Comparison of ENCODE assay signal across 16 cellular contexts in genomic region chr11:2808850-2809847, GRCh38.
DNase-seq lines count a peak whose midpoint lies in the region; TF ChIP-seq lines count a peak whose summit lies in the region.
"Had no signal": no experiment of that assay in that cellular context is flagged by ENCODE, and none has a peak within 500 bp of the region (broad histone marks: within the 10 kb centered on the region; RNA-seq: fewer than 3 reads in every experiment).

No MANE protein-coding gene starts in this region.

- peaks cover 3% of the 10 kb centered on the region for H3K36me3 Mint-ChIP-seq in activated naive CD4-positive, alpha-beta T cell treated with anti-CD3 and anti-CD28 coated beads for 36 hours (ENCODE audit: low read depth)
- no peaks in the 10 kb centered on the region for H3K36me3 Mint-ChIP-seq in nephron (ENCODE audit: low read depth)

- H3K27me3 Mint-ChIP-seq in activated naive CD4-positive, alpha-beta T cell treated with anti-CD3 and anti-CD28 coated beads for 36 hours (ENCODE audit: low read depth), result no peaks in the 10 kb centered on the region
- peaks cover 13% of the 10 kb centered on the region for H3K27me3 Mint-ChIP-seq in nephron (ENCODE audit: low read depth)

- peaks cover 4% of the 10 kb centered on the region for H3K9me3 Mint-ChIP-seq in activated naive CD4-positive, alpha-beta T cell treated with anti-CD3 and anti-CD28 coated beads for 36 hours
- peaks cover 15% of the 10 kb centered on the region for H3K9me3 Mint-ChIP-seq in nephron
- H3K9me3 Mint-ChIP-seq: activated T-helper 1 cell treated with anti-CD3 and anti-CD28 coated beads, Interleukin-12 subunit alpha, Interleukin-12 subunit beta, Interleukin-2, Interleukin-4 antibody, amounts not matched to agents 30 ng/mL and 10 ng/mL and 1 ng/mL, durations not matched to agents 14 hours and 24 hours and 36 hours had no signal

- TF ChIP-seq CTCF in coronary artery (IDR thresholded peaks at IDR 0.05) (no peak), nephron (IDR thresholded peaks at IDR 0.05; ENCODE audit: unreplicated experiment in 3 of 3) (no peak)

- no peak overlapping the region for H3K4me3 ChIP-seq in coronary artery

- CTCF ChIA-PET in activated naive CD4-positive, alpha-beta T cell treated with anti-CD3 and anti-CD28 coated beads for 36 hours (lab: Charles Lee), result no interaction called here

- H3K27ac Mint-ChIP-seq in activated naive CD4-positive, alpha-beta T cell treated with anti-CD3 and anti-CD28 coated beads for 36 hours, result no peak overlapping the region
- H3K27ac Mint-ChIP-seq in nephron, result peak overlapping the region; percentile 86 to 87 (median 87)
- H3K27ac Mint-ChIP-seq: activated T-helper 1 cell treated with anti-CD3 and anti-CD28 coated beads, Interleukin-12 subunit alpha, Interleukin-12 subunit beta, Interleukin-2, Interleukin-4 antibody, amounts not matched to agents 30 ng/mL and 10 ng/mL and 1 ng/mL, durations not matched to agents 14 hours and 24 hours and 36 hours had no signal

- H3K27ac ChIP-seq in coronary artery, result no peak overlapping the region
- H3K27ac ChIP-seq: parathyroid adenoma had no signal

- H3K4me1 Mint-ChIP-seq in activated naive CD4-positive, alpha-beta T cell treated with anti-CD3 and anti-CD28 coated beads for 36 hours (ENCODE audit: low read depth), result peaks cover 24% of the 10 kb centered on the region
- H3K4me1 Mint-ChIP-seq in nephron, result peaks cover 77% of the 10 kb centered on the region

- H3K4me3 Mint-ChIP-seq in activated naive CD4-positive, alpha-beta T cell treated with anti-CD3 and anti-CD28 coated beads for 36 hours, result no peak overlapping the region
- H3K4me3 Mint-ChIP-seq in nephron, result peak overlapping the region in 2 of 3 experiments; percentile 4 to 24
- H3K4me3 Mint-ChIP-seq: activated T-helper 1 cell treated with anti-CD3 and anti-CD28 coated beads, Interleukin-12 subunit alpha, Interleukin-12 subunit beta, Interleukin-2, Interleukin-4 antibody, amounts not matched to agents 30 ng/mL and 10 ng/mL and 1 ng/mL, durations not matched to agents 14 hours and 24 hours and 36 hours; CD4-positive, CD25-positive, alpha-beta regulatory T cell had no signal

- DNase-seq in activated naive CD4-positive, alpha-beta T cell treated with anti-CD3 and anti-CD28 coated beads, Interleukin-2, amount 50 U/mL, for 16 hours, result peak; percentile 2
- no peak for DNase-seq in activated naive CD4-positive, alpha-beta T cell treated with anti-CD3 and anti-CD28 coated beads for 36 hours
- DNase-seq in coronary artery (ENCODE audit: low spot score), result peak; percentile 54
- DNase-seq in ureter (ENCODE audit: low spot score), result peak; percentile 5
- DNase-seq in inferior parietal cortex (ENCODE audit: extremely low spot score), result no peak
- DNase-seq in HT-29 (ENCODE audit: low spot score), result no peak
- DNase-seq in NCI-H1092 (lab: John Stamatoyannopoulos, UW), result no peak
- DNase-seq: anterior cingulate cortex; CD4-positive, CD25-positive, alpha-beta regulatory T cell; DMS79 treated with DMSO at 0.1 percent for 48 hours; NCI-H1092 treated with DMSO at 0.1 percent for 48 hours; stimulated activated CD4-positive, alpha-beta T cell treated with anti-CD3 and anti-CD28 coated beads, Interleukin-12 subunit alpha, Interleukin-12 subunit beta, amount 100 ng/mL, for 4 hours; stimulated activated naive CD4-positive, alpha-beta T cell had no signal

- intact Hi-C loops in activated naive CD4-positive, alpha-beta T cell treated with anti-CD3 and anti-CD28 coated beads for 36 hours (cut with micrococcal nuclease), result no loop called here

Comparison
In these comparisons a context has a peak if more than half of its experiments do, and no peak if none do; other contexts are left out.
1. DNase-seq: peak in activated naive CD4-positive, alpha-beta T cell treated with anti-CD3 and anti-CD28 coated beads, Interleukin-2, amount 50 U/mL, for 16 hours (single experiment), coronary artery (single experiment) and ureter (single experiment); none in activated naive CD4-positive, alpha-beta T cell treated with anti-CD3 and anti-CD28 coated beads for 36 hours (single experiment), inferior parietal cortex (single experiment), HT-29 (single experiment) and NCI-H1092 (single experiment).